Comparison of ENCODE assay signal across 9 cellular contexts in genomic region chrX:23766650-23767551, GRCh38. TPM values are rescaled to one million over a fixed set of nuclear protein-coding genes. Genes with fewer than 3 reads are reported as not detected.
DNase-seq lines count a peak whose midpoint lies in the region; ATAC-seq and TF ChIP-seq lines count a peak whose summit lies in the region.
"Had no signal": no experiment of that assay in that cellular context is flagged by ENCODE, and none has a peak within 500 bp of the region (broad histone marks: within the 10 kb centered on the region; RNA-seq: fewer than 3 reads in every experiment).

No MANE protein-coding gene starts in this region.

- ATAC-seq in activated CD4-positive, CD25-positive, alpha-beta regulatory T cell treated with anti-CD3 and anti-CD28 coated beads, Interleukin-2, amount 50 U/mL, for 24 hours: peak; percentile 38 to 49
- ATAC-seq in HG02943 (IDR thresholded peaks at IDR 0.05; ENCODE audit: low read depth, unreplicated experiment) (peak; percentile 75), sciatic nerve (peak; percentile 60), gastroesophageal sphincter (no peak)

- no peak overlapping the region for H3K27ac ChIP-seq in gastroesophageal sphincter

- H3K36me3 Mint-ChIP-seq in activated naive CD4-positive, alpha-beta T cell treated with anti-CD3 and anti-CD28 coated beads, Interleukin-2, amount 50 U/mL, for 24 hours: no peaks in the 10 kb centered on the region

- peak overlapping the region; percentile 30 for H3K4me3 Mint-ChIP-seq in activated naive CD4-positive, alpha-beta T cell treated with anti-CD3 and anti-CD28 coated beads, Interleukin-2, amount 50 U/mL, for 24 hours

- no peaks in the 10 kb centered on the region for H3K27me3 ChIP-seq in gastroesophageal sphincter

- no peaks in the 10 kb centered on the region for H3K27me3 Mint-ChIP-seq in activated naive CD4-positive, alpha-beta T cell treated with anti-CD3 and anti-CD28 coated beads, Interleukin-2, amount 50 U/mL, for 24 hours

- no peak for TF ChIP-seq POLR2A in gastroesophageal sphincter (IDR thresholded peaks at IDR 0.05)

- H3K4me1 Mint-ChIP-seq in activated naive CD4-positive, alpha-beta T cell treated with anti-CD3 and anti-CD28 coated beads, Interleukin-2, amount 50 U/mL, for 24 hours: no peaks in the 10 kb centered on the region

- peak overlapping the region in 1 of 2 donors; percentile 43 for H3K4me3 ChIP-seq in gastroesophageal sphincter

- H3K9me3 Mint-ChIP-seq in activated naive CD4-positive, alpha-beta T cell treated with anti-CD3 and anti-CD28 coated beads, Interleukin-2, amount 50 U/mL, for 24 hours: no peaks in the 10 kb centered on the region

- no peaks in the 10 kb centered on the region for H3K4me1 ChIP-seq in gastroesophageal sphincter

- no peak for TF ChIP-seq CTCF in gastroesophageal sphincter (IDR thresholded peaks at IDR 0.05)

- DNase-seq in activated CD4-positive, CD25-positive, alpha-beta regulatory T cell treated with anti-CD3 and anti-CD28 coated beads, Interleukin-2, amount 50 U/mL, for 72 hours: no peak
- DNase-seq in sciatic nerve (ENCODE audit: low spot score): no peak
- DNase-seq in NCI-H226: no peak
- no peak for DNase-seq in NK-92 (lab: John Stamatoyannopoulos, UW; ENCODE audit: unreplicated experiment)
- DNase-seq: stimulated activated CD4-positive, alpha-beta T cell treated with anti-CD3 and anti-CD28 coated beads, Interleukin-2, amount 100 ng/mL, for 24 hours had no signal

- 80% methylated on average over 3 of the region's 28 CpGs; no CpG with 5 or more reads in 1 of the 2 donors for WGBS in gastroesophageal sphincter (ENCODE audit: low coverage in 1 of 2), 2 donors

- no peaks in the 10 kb centered on the region for H3K36me3 ChIP-seq in gastroesophageal sphincter

- H3K9me3 ChIP-seq in gastroesophageal sphincter: no peaks in the 10 kb centered on the region

- TF ChIP-seq EP300 in gastroesophageal sphincter (IDR thresholded peaks at IDR 0.05): no peak

- intact Hi-C loops in sciatic nerve (cut with DNase I): no loop called here

- no peak overlapping the region for H3K27ac Mint-ChIP-seq in activated naive CD4-positive, alpha-beta T cell treated with anti-CD3 and anti-CD28 coated beads, Interleukin-2, amount 50 U/mL, for 24 hours

RNA-seq across cellular contexts. Expression of gene SAT1, which starts 16.1 kb away (rescaled TPM):
- total RNA-seq in sciatic nerve (417 TPM), gastroesophageal sphincter (100 to 1,000 TPM; 167 to 405 (median 277) TPM)

RNA-seq across cellular contexts. Expression of gene ACOT9, which starts 23.8 kb away (rescaled TPM):
- total RNA-seq in sciatic nerve: 42.4 TPM
- 10 to 100 TPM; 48.7 to 70.7 (median 57.7) TPM for total RNA-seq in gastroesophageal sphincter
